Comparison of ENCODE assay signal across 8 cellular contexts in genomic region chr7:157009778-157010587, GRCh38. TPM values are rescaled to one million over a fixed set of nuclear protein-coding genes. Genes with fewer than 3 reads are reported as not detected.
DNase-seq lines count a peak whose midpoint lies in the region; ATAC-seq and TF ChIP-seq lines count a peak whose summit lies in the region.

No MANE protein-coding gene starts in this region.

- H3K4me3 Mint-ChIP-seq in activated CD4-positive, alpha-beta memory T cell treated with anti-CD3 and anti-CD28 coated beads, Interleukin-2, amount 10 ng/mL, durations not matched to agents 7 days and 5 days: peak overlapping the region; percentile 59

- POLR2A ChIA-PET in activated CD4-positive, alpha-beta memory T cell treated with anti-CD3 and anti-CD28 coated beads, Interleukin-2, amount 10 ng/mL, durations not matched to agents 7 days and 5 days (lab: Charles Lee): interaction anchor here (0.6 kb wide), 1 partner anchor 59 kb away, joined by 3 read pairs; no protein-coding TSS in a partner anchor

- peaks cover 4% of the 10 kb centered on the region for H3K36me3 Mint-ChIP-seq in activated CD4-positive, alpha-beta memory T cell treated with anti-CD3 and anti-CD28 coated beads, Interleukin-2, amount 10 ng/mL, durations not matched to agents 7 days and 5 days (ENCODE audit: low read depth)

- DNase-seq in left ventricle myocardium inferior (no peak), left ventricle myocardium superior (no peak), lower lobe of right lung (no peak), NCI-H1048 (lab: John Stamatoyannopoulos, UW) (no peak), DMS153 treated with DMSO at 0.1 percent for 48 hours (lab: John Stamatoyannopoulos, UW; ENCODE audit: unreplicated experiment) (no peak), NCI-H1694 (lab: John Stamatoyannopoulos, UW) (no peak)
- DNase-seq in activated CD4-positive, alpha-beta memory T cell treated with anti-CD3 and anti-CD28 coated beads, Interleukin-2, amount 10 ng/mL, durations not matched to agents 7 days and 5 days: no peak

- peaks cover 16% of the 10 kb centered on the region for H3K4me1 Mint-ChIP-seq in activated CD4-positive, alpha-beta memory T cell treated with anti-CD3 and anti-CD28 coated beads, Interleukin-2, amount 10 ng/mL, durations not matched to agents 7 days and 5 days

- H3K36me3 ChIP-seq in left ventricle myocardium inferior: no peaks in the 10 kb centered on the region
- no peaks in the 10 kb centered on the region for H3K36me3 ChIP-seq in lower lobe of right lung

- TF ChIP-seq CTCF in left ventricle myocardium inferior (IDR thresholded peaks at IDR 0.05; ENCODE audit: borderline replicate concordance) (no peak), lower lobe of right lung (IDR thresholded peaks at IDR 0.05) (no peak)

- H3K4me3 ChIP-seq in left ventricle myocardium inferior (peak overlapping the region; percentile 70), lower lobe of right lung (peak overlapping the region; percentile 63)

- H3K9me3 ChIP-seq in left ventricle myocardium inferior (replicated peaks) (no peaks in the 10 kb centered on the region), lower lobe of right lung (no peaks in the 10 kb centered on the region)

- no peaks in the 10 kb centered on the region for H3K9me3 Mint-ChIP-seq in activated CD4-positive, alpha-beta memory T cell treated with anti-CD3 and anti-CD28 coated beads, Interleukin-2, amount 10 ng/mL, durations not matched to agents 7 days and 5 days

- intact Hi-C loops in left ventricle myocardium inferior (cut with micrococcal nuclease) (no loop called here), left ventricle myocardium superior (cut with micrococcal nuclease) (no loop called here), lower lobe of right lung (cut with DNase I) (no loop called here)

- H3K27ac ChIP-seq in left ventricle myocardium inferior (replicated peaks): no peak overlapping the region
- H3K27ac ChIP-seq in lower lobe of right lung: no peak overlapping the region

- peaks cover 98% of the 10 kb centered on the region for H3K27me3 ChIP-seq in left ventricle myocardium inferior (ENCODE audit: low read depth)
- peaks cover 92% of the 10 kb centered on the region for H3K27me3 ChIP-seq in lower lobe of right lung (ENCODE audit: low read depth)

- ATAC-seq in left ventricle myocardium superior (no peak), HG03025 (IDR thresholded peaks at IDR 0.05; ENCODE audit: low FRiP score, unreplicated experiment) (peak; percentile 41), lower lobe of right lung (peak in 1 of 2 donors; percentile 58)

- H3K27ac Mint-ChIP-seq in activated CD4-positive, alpha-beta memory T cell treated with anti-CD3 and anti-CD28 coated beads, Interleukin-2, amount 10 ng/mL, durations not matched to agents 7 days and 5 days: no peak overlapping the region

- H3K27me3 Mint-ChIP-seq in activated CD4-positive, alpha-beta memory T cell treated with anti-CD3 and anti-CD28 coated beads, Interleukin-2, amount 10 ng/mL, durations not matched to agents 7 days and 5 days: peaks cover 79% of the 10 kb centered on the region

- peaks cover 34% of the 10 kb centered on the region for H3K4me1 ChIP-seq in left ventricle myocardium inferior
- peaks cover 14% of the 10 kb centered on the region for H3K4me1 ChIP-seq in lower lobe of right lung

- CTCF ChIA-PET in activated CD4-positive, alpha-beta memory T cell treated with anti-CD3 and anti-CD28 coated beads, Interleukin-2, amount 10 ng/mL, durations not matched to agents 7 days and 5 days (lab: Charles Lee): no interaction called here

RNA-seq across cellular contexts. Expression of gene MNX1, which starts 0.5 kb away (rescaled TPM):
- total RNA-seq in left ventricle myocardium inferior: not detected
- total RNA-seq in left ventricle myocardium superior: not detected
- under 1 TPM in 1 of 2 experiments, not detected in 1; 0.10 TPM for total RNA-seq in activated CD4-positive, alpha-beta memory T cell treated with anti-CD3 and anti-CD28 coated beads, Interleukin-2, amount 10 ng/mL, durations not matched to agents 7 days and 5 days
- total RNA-seq in lower lobe of right lung: 0.74 TPM
